1 cellular context compared by ENCODE assay signal in the genomic region with DNA sequence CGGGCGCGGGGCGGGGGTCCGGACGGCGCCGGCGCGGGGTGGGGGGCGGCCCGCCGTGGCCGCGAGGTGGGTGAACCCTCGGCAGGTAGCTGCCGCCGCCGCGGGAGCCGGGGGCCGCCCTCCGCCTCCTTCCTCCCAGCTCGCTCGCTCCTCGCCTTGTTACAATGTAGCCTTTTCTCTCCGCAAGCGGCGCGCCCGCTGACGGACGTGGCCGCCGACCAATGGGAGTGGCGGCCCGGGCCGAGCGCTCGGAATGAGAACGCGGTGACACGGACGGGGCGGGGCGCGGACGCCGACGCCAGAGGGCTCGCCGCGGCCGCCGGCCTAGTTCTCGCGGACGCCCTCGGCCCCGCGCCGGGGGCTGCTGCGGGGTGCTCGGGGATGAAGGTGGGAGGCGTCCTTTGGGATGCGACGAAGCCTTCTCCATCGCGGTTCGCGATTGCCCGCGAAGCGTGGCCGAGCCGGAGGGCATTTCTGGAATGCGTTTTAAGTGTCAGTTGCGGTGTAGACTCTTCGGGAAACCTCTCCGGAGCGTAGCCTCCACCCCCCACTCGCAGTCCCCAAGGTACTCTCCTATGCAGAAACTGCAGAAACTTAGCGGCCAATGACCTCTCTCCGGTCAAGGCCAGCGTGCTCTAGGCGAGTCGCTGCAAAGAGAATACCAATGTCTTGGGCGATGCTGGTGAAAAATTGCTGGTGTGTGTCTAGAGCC.
A peak's percentile ranks its signal among the peaks of the same experiment; 100 is the strongest.
TF ChIP-seq lines count a peak whose summit lies in the region.

No MANE protein-coding gene starts in this region.

TF ChIP-seq in K562, 482 proteins besides CTCF, POLR2A, EP300 and RAD21 (continued from another document and continues in another):
- TF ChIP-seq U2AF1 (optimal IDR thresholded peaks at IDR 0.05; ENCODE audit: low read depth, low read length) (no peak), ZNF561 (CRISPR knock-in tag; conservative IDR thresholded peaks at IDR 0.05) (no peak), MAFK (IDR thresholded peaks at IDR 0.05; ENCODE audit: low read length) (no peak), ZNF143 (CRISPR knock-in tag; IDR thresholded peaks at IDR 0.05) (no peak), UBTF (IDR thresholded peaks at IDR 0.05; ENCODE audit: borderline replicate concordance in 1 of 2, low read depth in 2 of 2, low read length in 2 of 2) (0 out of 4 replicates have a peak, but pooled peaks of 1 of the 2 experiments have one; percentile 32), ELF1 (tag; IDR thresholded peaks at IDR 0.05) (no peak), CHD1 (IDR thresholded peaks at IDR 0.05; ENCODE audit: low read length) (no peak), TEAD2 (tag; IDR thresholded peaks at IDR 0.05) (no peak), POLR2G (IDR thresholded peaks at IDR 0.05; ENCODE audit: low read depth, low read length) (peak; percentile 89), KDM5B (IDR thresholded peaks at IDR 0.05; ENCODE audit: insufficient replicate concordance, low read depth, low read length) (peak; percentile 26), MCM2 (IDR thresholded peaks at IDR 0.05; ENCODE audit: low read depth) (no peak), ZSCAN29 (IDR thresholded peaks at IDR 0.05) (peak; percentile 88), ZNF766 (CRISPR knock-in tag; conservative IDR thresholded peaks at IDR 0.05) (peak; percentile 84; the same call in 1 of the 2 replicates), ZNF717 (CRISPR knock-in tag; IDR thresholded peaks at IDR 0.05) (no peak), ARID3B (CRISPR knock-in tag; IDR thresholded peaks at IDR 0.05; ENCODE audit: borderline replicate concordance) (no peak), ZFP36 (IDR thresholded peaks at IDR 0.05; ENCODE audit: low read depth, low read length, partially characterized antibody) (no peak), MYBL2 (IDR thresholded peaks at IDR 0.05; ENCODE audit: low read depth) (no peak), MYBL2 (CRISPR knock-in tag; IDR thresholded peaks at IDR 0.05; ENCODE audit: borderline replicate concordance) (no peak), PHF8 (IDR thresholded peaks at IDR 0.05; ENCODE audit: borderline replicate concordance, low read length) (peak; percentile 72), OTX1 (CRISPR knock-in tag; IDR thresholded peaks at IDR 0.05) (no peak), HOMEZ (CRISPR knock-in tag; IDR thresholded peaks at IDR 0.05) (no peak), ZNF778 (CRISPR knock-in tag; IDR thresholded peaks at IDR 0.05) (no peak), ZNF232 (CRISPR knock-in tag; IDR thresholded peaks at IDR 0.05) (no peak), GTF2A2 (tag; IDR thresholded peaks at IDR 0.05) (no peak), NCOA1 (IDR thresholded peaks at IDR 0.05; ENCODE audit: low read depth) (no peak), KLF13 (tag; IDR thresholded peaks at IDR 0.05; ENCODE audit: borderline replicate concordance, low read depth) (no peak), ELF4 (CRISPR knock-in tag; IDR thresholded peaks at IDR 0.05) (no peak), HNRNPK (IDR thresholded peaks at IDR 0.05; ENCODE audit: low read depth, low read length, poor library complexity, severe bottlenecking) (no peak), RNF2 (IDR thresholded peaks at IDR 0.05) (no peak; the same call in 1 of the 2 replicates), IRF1 (CRISPR knock-in tag; IDR thresholded peaks at IDR 0.05; ENCODE audit: borderline replicate concordance) (no peak), SREBF2 (CRISPR knock-in tag; IDR thresholded peaks at IDR 0.05) (no peak), ZNF280B (CRISPR knock-in tag; IDR thresholded peaks at IDR 0.05) (no peak), SP2 (IDR thresholded peaks at IDR 0.05; ENCODE audit: extremely low read depth, low read depth, low read length, poor library complexity, severe bottlenecking) (peak; percentile 67), ZNF316 (IDR thresholded peaks at IDR 0.05) (no peak), NR2C2 (CRISPR knock-in tag; IDR thresholded peaks at IDR 0.05) (no peak), NR2C2 (tag; IDR thresholded peaks at IDR 0.05) (peak; percentile 31; the same call in 1 of the 2 replicates), SNIP1 (IDR thresholded peaks at IDR 0.05; ENCODE audit: low read depth) (no peak), CBX8 (IDR thresholded peaks at IDR 0.05; ENCODE audit: borderline replicate concordance, extremely low read depth, low read depth, low read length, poor library complexity, severe bottlenecking) (no peak), ZNF133 (CRISPR knock-in tag; IDR thresholded peaks at IDR 0.05) (no peak), BDP1 (IDR thresholded peaks at IDR 0.05; ENCODE audit: insufficient read depth, insufficient read length) (no peak), MYNN (IDR thresholded peaks at IDR 0.05) (no peak), MYNN (CRISPR knock-in tag; IDR thresholded peaks at IDR 0.05) (no peak)
- TF ChIP-seq, protein P1, sequence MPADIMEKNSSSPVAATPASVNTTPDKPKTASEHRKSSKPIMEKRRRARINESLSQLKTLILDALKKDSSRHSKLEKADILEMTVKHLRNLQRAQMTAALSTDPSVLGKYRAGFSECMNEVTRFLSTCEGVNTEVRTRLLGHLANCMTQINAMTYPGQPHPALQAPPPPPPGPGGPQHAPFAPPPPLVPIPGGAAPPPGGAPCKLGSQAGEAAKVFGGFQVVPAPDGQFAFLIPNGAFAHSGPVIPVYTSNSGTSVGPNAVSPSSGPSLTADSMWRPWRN (IDR thresholded peaks at IDR 0.05; ENCODE audit: low read depth), result no peak
- TF ChIP-seq, protein P2, sequence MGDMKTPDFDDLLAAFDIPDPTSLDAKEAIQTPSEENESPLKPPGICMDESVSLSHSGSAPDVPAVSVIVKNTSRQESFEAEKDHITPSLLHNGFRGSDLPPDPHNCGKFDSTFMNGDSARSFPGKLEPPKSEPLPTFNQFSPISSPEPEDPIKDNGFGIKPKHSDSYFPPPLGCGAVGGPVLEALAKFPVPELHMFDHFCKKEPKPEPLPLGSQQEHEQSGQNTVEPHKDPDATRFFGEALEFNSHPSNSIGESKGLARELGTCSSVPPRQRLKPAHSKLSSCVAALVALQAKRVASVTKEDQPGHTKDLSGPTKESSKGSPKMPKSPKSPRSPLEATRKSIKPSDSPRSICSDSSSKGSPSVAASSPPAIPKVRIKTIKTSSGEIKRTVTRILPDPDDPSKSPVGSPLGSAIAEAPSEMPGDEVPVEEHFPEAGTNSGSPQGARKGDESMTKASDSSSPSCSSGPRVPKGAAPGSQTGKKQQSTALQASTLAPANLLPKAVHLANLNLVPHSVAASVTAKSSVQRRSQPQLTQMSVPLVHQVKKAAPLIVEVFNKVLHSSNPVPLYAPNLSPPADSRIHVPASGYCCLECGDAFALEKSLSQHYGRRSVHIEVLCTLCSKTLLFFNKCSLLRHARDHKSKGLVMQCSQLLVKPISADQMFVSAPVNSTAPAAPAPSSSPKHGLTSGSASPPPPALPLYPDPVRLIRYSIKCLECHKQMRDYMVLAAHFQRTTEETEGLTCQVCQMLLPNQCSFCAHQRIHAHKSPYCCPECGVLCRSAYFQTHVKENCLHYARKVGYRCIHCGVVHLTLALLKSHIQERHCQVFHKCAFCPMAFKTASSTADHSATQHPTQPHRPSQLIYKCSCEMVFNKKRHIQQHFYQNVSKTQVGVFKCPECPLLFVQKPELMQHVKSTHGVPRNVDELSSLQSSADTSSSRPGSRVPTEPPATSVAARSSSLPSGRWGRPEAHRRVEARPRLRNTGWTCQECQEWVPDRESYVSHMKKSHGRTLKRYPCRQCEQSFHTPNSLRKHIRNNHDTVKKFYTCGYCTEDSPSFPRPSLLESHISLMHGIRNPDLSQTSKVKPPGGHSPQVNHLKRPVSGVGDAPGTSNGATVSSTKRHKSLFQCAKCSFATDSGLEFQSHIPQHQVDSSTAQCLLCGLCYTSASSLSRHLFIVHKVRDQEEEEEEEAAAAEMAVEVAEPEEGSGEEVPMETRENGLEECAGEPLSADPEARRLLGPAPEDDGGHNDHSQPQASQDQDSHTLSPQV (IDR thresholded peaks at IDR 0.05), result no peak
- TF ChIP-seq, protein P3, sequence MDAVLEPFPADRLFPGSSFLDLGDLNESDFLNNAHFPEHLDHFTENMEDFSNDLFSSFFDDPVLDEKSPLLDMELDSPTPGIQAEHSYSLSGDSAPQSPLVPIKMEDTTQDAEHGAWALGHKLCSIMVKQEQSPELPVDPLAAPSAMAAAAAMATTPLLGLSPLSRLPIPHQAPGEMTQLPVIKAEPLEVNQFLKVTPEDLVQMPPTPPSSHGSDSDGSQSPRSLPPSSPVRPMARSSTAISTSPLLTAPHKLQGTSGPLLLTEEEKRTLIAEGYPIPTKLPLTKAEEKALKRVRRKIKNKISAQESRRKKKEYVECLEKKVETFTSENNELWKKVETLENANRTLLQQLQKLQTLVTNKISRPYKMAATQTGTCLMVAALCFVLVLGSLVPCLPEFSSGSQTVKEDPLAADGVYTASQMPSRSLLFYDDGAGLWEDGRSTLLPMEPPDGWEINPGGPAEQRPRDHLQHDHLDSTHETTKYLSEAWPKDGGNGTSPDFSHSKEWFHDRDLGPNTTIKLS (IDR thresholded peaks at IDR 0.05; ENCODE audit: borderline replicate concordance, low read depth), result peak; percentile 25; the same call in 1 of the 2 replicates
- TF ChIP-seq, protein P4, sequence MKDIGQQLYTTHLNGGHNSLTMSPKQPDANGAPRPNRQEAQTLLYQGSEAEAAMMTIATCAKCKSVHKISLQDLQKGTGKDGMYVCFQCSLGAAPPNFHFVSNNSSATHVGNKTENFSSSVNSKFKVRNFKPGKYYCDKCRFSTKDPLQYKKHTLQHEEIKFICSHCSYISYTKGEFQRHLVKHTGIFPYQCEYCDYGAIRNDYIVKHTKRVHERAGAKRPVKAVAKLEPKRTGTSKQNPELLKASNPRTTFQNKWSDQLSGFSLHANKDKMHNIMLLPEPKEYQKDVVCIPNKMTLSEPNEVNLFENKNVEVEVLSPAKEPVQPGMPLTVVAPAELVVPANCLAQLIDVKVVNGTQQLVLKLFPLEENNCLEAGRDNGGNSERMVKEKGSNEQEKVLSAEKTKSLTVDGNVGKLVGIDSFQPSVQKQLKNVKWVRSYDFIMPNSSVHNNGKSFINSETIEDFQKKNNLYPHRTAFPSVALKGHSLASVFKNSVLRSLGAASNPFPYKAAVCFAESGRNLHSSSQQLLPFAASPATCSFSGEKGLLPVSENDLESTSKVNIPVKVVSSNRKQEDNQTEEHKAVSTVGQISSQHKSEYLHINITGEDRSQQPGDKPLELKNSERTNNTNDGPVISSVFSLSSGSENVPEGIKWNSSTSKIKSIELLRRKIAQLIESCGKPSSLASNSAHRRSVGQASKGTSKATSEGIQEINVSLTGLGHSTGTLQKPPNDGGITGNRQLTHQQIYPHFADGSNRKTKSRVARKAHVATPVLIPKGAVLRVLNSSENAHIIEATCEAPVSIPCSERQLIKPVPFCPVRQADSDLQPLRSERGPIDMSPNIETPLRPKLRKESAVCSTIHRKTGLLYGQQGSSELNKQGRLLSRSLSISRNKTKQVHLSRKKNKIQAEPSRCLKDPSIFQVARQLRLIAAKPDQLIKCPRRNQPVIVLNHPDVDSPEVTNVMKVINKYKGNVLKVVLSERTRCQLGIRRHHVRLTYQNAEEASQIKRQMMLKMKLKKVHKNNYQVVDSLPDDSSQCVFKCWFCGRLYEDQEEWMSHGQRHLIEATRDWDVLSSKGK (CRISPR knock-in tag; IDR thresholded peaks at IDR 0.05), result no peak
